26 cellular contexts compared by ENCODE assay signal in genomic region chr1:178976541-178976940, GRCh38. TPM values are rescaled to one million over a fixed set of nuclear protein-coding genes. Genes with fewer than 3 reads are reported as not detected.
DNase-seq lines count a peak whose midpoint lies in the region; ATAC-seq, FAIRE-seq and TF ChIP-seq lines count a peak whose summit lies in the region.
"Had no signal": no experiment of that assay in that cellular context is flagged by ENCODE, and none has a peak within 500 bp of the region (broad histone marks: within the 10 kb centered on the region; RNA-seq: fewer than 3 reads in every experiment).

No MANE protein-coding gene starts in this region.

- no peaks in the 10 kb centered on the region for H3K27me3 Mint-ChIP-seq in osteocyte (ENCODE audit: unreplicated experiment)

- no peak overlapping the region for H2AFZ ChIP-seq in HepG2 (ENCODE audit: low read length)

- H4K20me1 ChIP-seq in HepG2 (ENCODE audit: insufficient read depth, low read length), result no peaks in the 10 kb centered on the region
- H4K20me1 ChIP-seq: BLaER1 treated with 17β-estradiol and CSF1 and Interleukin-3, amounts not matched to agents 10 nM and 100 nM had no signal

- intact Hi-C loops in HepG2 (cut with micrococcal nuclease; ENCODE audit: unreplicated experiment), result no loop called here
- intact Hi-C loops in right lobe of liver (cut with DNase I), result no loop called here

- CTCF ChIA-PET in HepG2 (lab: Yijun Ruan, JAX; ENCODE audit: low intra/inter-chr PET ratio, low total read pairs), result no interaction called here

- peaks cover 34% of the 10 kb centered on the region for H3K9me3 Mint-ChIP-seq in osteocyte (ENCODE audit: unreplicated experiment)

- 0% methylated on average over 1 of the region's 2 CpGs for WGBS in HepG2 (ENCODE audit: low lambda C conversion rate)
- no CpG with 5 or more reads among the region's 2 CpGs for WGBS in right lobe of liver (ENCODE audit: insufficient coverage, low coverage, low lambda C conversion rate, missing lambda C conversion rate)

- H3K27me3 ChIP-seq in HepG2 (ENCODE audit: control insufficient read depth in 1 of 2, insufficient read depth in 2 of 2, low read length in 2 of 2) (no peaks in the 10 kb centered on the region), right lobe of liver (no peaks in the 10 kb centered on the region), SJCRH30 (no peaks in the 10 kb centered on the region)
- H3K27me3 ChIP-seq: BE2C; BLaER1 treated with 17β-estradiol and CSF1 and Interleukin-3, amounts not matched to agents 10 nM and 100 nM had no signal

- TF ChIP-seq EP300 in HepG2 (IDR thresholded peaks at IDR 0.05; ENCODE audit: low read depth in 2 of 2, low read length in 2 of 2), result no peak
- no peak for TF ChIP-seq EP300 in HepG2 (CRISPR knock-in tag; IDR thresholded peaks at IDR 0.05; ENCODE audit: borderline replicate concordance)

- POLR2A ChIA-PET in HepG2 (lab: Yijun Ruan, JAX), result no interaction called here

- H3K36me3 ChIP-seq in HepG2 (replicated peaks in 1 of 2; ENCODE audit: control insufficient read depth in 1 of 2, insufficient read depth in 2 of 2, low read length in 2 of 2), result no peaks in the 10 kb centered on the region
- H3K36me3 ChIP-seq in right lobe of liver, result no peaks in the 10 kb centered on the region
- H3K36me3 ChIP-seq in SJCRH30, result no peaks in the 10 kb centered on the region
- H3K36me3 ChIP-seq: BE2C; BLaER1 treated with 17β-estradiol and CSF1 and Interleukin-3, amounts not matched to agents 10 nM and 100 nM; HAP-1 had no signal

- H3K4me1 Mint-ChIP-seq in osteocyte (ENCODE audit: unreplicated experiment), result peaks cover 16% of the 10 kb centered on the region

- H3K4me1 ChIP-seq in HepG2 (ENCODE audit: insufficient read depth, low read length), result peaks cover 16% of the 10 kb centered on the region
- H3K4me1 ChIP-seq in right lobe of liver, result no peaks in the 10 kb centered on the region
- peaks cover 12% of the 10 kb centered on the region; the same call in 1 of the 2 replicates for H3K4me1 ChIP-seq in SJCRH30
- H3K4me1 ChIP-seq: A549, BE2C, HAP-1 had no signal

- H3K27ac ChIP-seq in HepG2 (ENCODE audit: extremely low read length, insufficient read depth, low read length) (no peak overlapping the region), right lobe of liver (no peak overlapping the region), SJCRH30 (no peak overlapping the region)
- H3K27ac ChIP-seq: A549; BLaER1 treated with 17β-estradiol and CSF1 and Interleukin-3, amounts not matched to agents 10 nM and 100 nM had no signal

- no peak for DNase-seq in HepG2 (ENCODE audit: low spot score)
- DNase-seq in right lobe of liver, result no peak
- DNase-seq in SJCRH30, result peak; percentile 13 to 17
- DNase-seq in osteocyte (ENCODE audit: extremely low spot score, unreplicated experiment), result peak; percentile 44
- DNase-seq in activated CD8-positive, alpha-beta memory T cell treated with anti-CD3 and anti-CD28 coated beads, Interleukin-2, amount 50 U/mL, for 48 hours, result no peak
- DNase-seq: 8988T; ACHN; AML-193; BE2C; CD4-positive, alpha-beta T cell; CD8-positive, alpha-beta memory T cell; DMS 273 treated with DMSO at 0.1 percent for 48 hours; DMS79; EL; GDM1; GOT3 had no signal

- H3K36me3 Mint-ChIP-seq in osteocyte (ENCODE audit: unreplicated experiment), result peaks cover 5% of the 10 kb centered on the region

- H3K27ac Mint-ChIP-seq in osteocyte (ENCODE audit: unreplicated experiment), result no peak overlapping the region
- H3K27ac Mint-ChIP-seq: CD4-positive, alpha-beta T cell; CD8-positive, alpha-beta memory T cell had no signal

- no peak for FAIRE-seq in HepG2 (lab: Jason Lieb, UNC)
- FAIRE-seq: A549, D721Med, GM12878, GM19239, H54 had no signal

- TF ChIP-seq CTCF in HepG2 (CRISPR knock-in tag; IDR thresholded peaks at IDR 0.05), result no peak
- TF ChIP-seq CTCF in right lobe of liver (IDR thresholded peaks at IDR 0.05), result no peak
- no peak for TF ChIP-seq CTCF in osteocyte (IDR thresholded peaks at IDR 0.05)

- no peak for TF ChIP-seq RAD21 in HepG2 (CRISPR knock-in tag; IDR thresholded peaks at IDR 0.05)

- H3K4me2 ChIP-seq in HepG2 (ENCODE audit: low read depth, low read length), result no peak overlapping the region
- H3K4me2 ChIP-seq: A549; BLaER1 treated with 17β-estradiol and CSF1 and Interleukin-3, amounts not matched to agents 10 nM and 100 nM had no signal

- H3K4me3 ChIP-seq in HepG2 (replicated peaks in 1 of 3; ENCODE audit: insufficient read depth in 1 of 3, low read depth in 2 of 3, low read length in 3 of 3), result no peak overlapping the region
- no peak overlapping the region for H3K4me3 ChIP-seq in right lobe of liver
- no peak overlapping the region for H3K4me3 ChIP-seq in SJCRH30
- H3K4me3 ChIP-seq: A549; BLaER1 treated with 17β-estradiol and CSF1 and Interleukin-3, amounts not matched to agents 10 nM and 100 nM; GM12878; HAP-1 had no signal

- H3K9me3 ChIP-seq in HepG2 (ENCODE audit: low read length), result peaks cover 21% of the 10 kb centered on the region
- H3K9me3 ChIP-seq in right lobe of liver, result no peaks in the 10 kb centered on the region
- H3K9me3 ChIP-seq in SJCRH30 (replicated peaks), result no peaks in the 10 kb centered on the region; the same call in 1 of the 2 replicates
- H3K9me3 ChIP-seq: BE2C, HAP-1 had no signal

- TF ChIP-seq POLR2A in HepG2 (IDR thresholded peaks at IDR 0.05; ENCODE audit: insufficient read depth in 1 of 2, low read depth in 2 of 2, low read length in 2 of 2), result no peak
- no peak for TF ChIP-seq POLR2A in right lobe of liver (IDR thresholded peaks at IDR 0.05)

- H3K4me3 Mint-ChIP-seq in osteocyte (ENCODE audit: unreplicated experiment), result no peak overlapping the region
- H3K4me3 Mint-ChIP-seq: CD14-positive monocyte; CD4-positive, alpha-beta T cell; CD8-positive, alpha-beta memory T cell had no signal

- ATAC-seq in HepG2, result peak; percentile 38; the same call in 1 of the 3 replicates
- ATAC-seq in right lobe of liver, result no peak
- no peak for ATAC-seq in HG02840 (IDR thresholded peaks at IDR 0.05; ENCODE audit: low FRiP score, unreplicated experiment)
- ATAC-seq in GM21576 (IDR thresholded peaks at IDR 0.05; ENCODE audit: unreplicated experiment), result no peak
- ATAC-seq: A549, GM12878 had no signal

- no TSS peak for BruUV-seq in HepG2 (replicated peaks; lab: Mats Ljungman, UMichigan)

- no peaks in the 10 kb centered on the region for H3K79me2 ChIP-seq in HepG2 (ENCODE audit: insufficient read depth, low read length)

- no peak overlapping the region for H3K9ac ChIP-seq in HepG2 (ENCODE audit: insufficient read depth, low read depth, low read length)
- H3K9ac ChIP-seq: BLaER1 treated with 17β-estradiol and CSF1 and Interleukin-3, amounts not matched to agents 10 nM and 100 nM had no signal

- in situ Hi-C loops in HepG2 (cut with HindIII; ENCODE audit: extremely low pct_ligation_motif_present, low pct_unique_long_range_greater_than_20kb), result no loop called here

TF ChIP-seq in HepG2, 621 proteins besides CTCF, POLR2A, EP300 and RAD21:
- TF ChIP-seq TFAP4 (IDR thresholded peaks at IDR 0.05; ENCODE audit: borderline replicate concordance, low read depth) (peak; percentile 42; the same call in 1 of the 2 replicates), ZNF777 (CRISPR knock-in tag; IDR thresholded peaks at IDR 0.05) (no peak)

RNA-seq across cellular contexts. Expression of gene FAM20B, which starts 49.2 kb away (rescaled TPM):
- total RNA-seq in HepG2 (2016; rRNA removed; fragmentation: Illumina TruSeq; extraction: Trizol) (26.9 and 34.3 TPM in 2 replicates), right lobe of liver (10 to 100 TPM; 14.7 to 19.6 (median 17.1) TPM), osteocyte (31.6 and 39.0 TPM in 2 replicates)
- total RNA-seq in HepG2 (2016; cell fraction: cytosol; rRNA removed; fragmentation: Illumina TruSeq; extraction: Trizol; ENCODE audit: low read depth), result 17.9 and 21.4 TPM in 2 replicates
- total RNA-seq in HepG2 (2016; cell fraction: insoluble cytoplasmic fraction; rRNA removed; fragmentation: Illumina TruSeq; extraction: Trizol), result 29.6 and 30.0 TPM in 2 replicates
- total RNA-seq in HepG2 (2016; cell fraction: membrane; rRNA removed; fragmentation: Illumina TruSeq; extraction: Trizol), result 27.6 and 35.5 TPM in 2 replicates
- 19.6 and 20.8 TPM in 2 replicates for total RNA-seq in HepG2 (2016; cell fraction: nucleus; rRNA removed; fragmentation: Illumina TruSeq; extraction: Trizol)
- polyA plus RNA-seq in HepG2 (2011; rRNA removed), result 13.4 and 13.8 TPM in 2 replicates
- polyA plus RNA-seq in HepG2 (2011; cell fraction: cytosol; rRNA removed), result 10.4 and 13.6 TPM in 2 replicates
- polyA plus RNA-seq in HepG2 (2011; cell fraction: nucleus; rRNA removed), result 4.9 and 6.1 TPM in 2 replicates
- 15.3 and 18.2 TPM in 2 replicates for polyA plus RNA-seq in HepG2 (2012)
- polyA plus RNA-seq in HepG2 (2016; cell fraction: cytosol; fragmentation: Illumina TruSeq; extraction: Trizol; ENCODE audit: low read depth), result 4.5 and 5.0 TPM in 2 replicates
- polyA plus RNA-seq in HepG2 (2016; cell fraction: insoluble cytoplasmic fraction; fragmentation: Illumina TruSeq; extraction: Trizol; ENCODE audit: low read depth), result 22.3 and 22.7 TPM in 2 replicates
- polyA plus RNA-seq in HepG2 (2016; cell fraction: membrane; fragmentation: Illumina TruSeq; extraction: Trizol; ENCODE audit: low read depth), result 15.3 and 16.4 TPM in 2 replicates
- polyA plus RNA-seq in HepG2 (2016; cell fraction: nucleus; fragmentation: Illumina TruSeq; extraction: Trizol; ENCODE audit: insufficient read depth, low read depth), result 19.1 and 20.1 TPM in 2 replicates
- polyA minus RNA-seq in HepG2 (2011; rRNA and poly(A)+ RNA removed; ENCODE audit: low replicate concordance), result 35.0 and 64.9 TPM in 2 replicates
- polyA minus RNA-seq in HepG2 (2011; cell fraction: cytosol; rRNA and poly(A)+ RNA removed), result 19.3 and 22.5 TPM in 2 replicates
- polyA minus RNA-seq in HepG2 (2011; cell fraction: nucleus; rRNA and poly(A)+ RNA removed), result 13.1 and 15.4 TPM in 2 replicates
- 33.6 and 35.1 TPM in 2 replicates for total RNA-seq in SJCRH30 (2014; rRNA removed; shearing (Covaris generic))

Comparison
In these comparisons a context has a peak if more than half of its experiments do, and no peak if none do; other contexts are left out.
1. DNase-seq: peak in SJCRH30 (2 of 2) and osteocyte (single experiment); none in HepG2 (single experiment), right lobe of liver (0 of 3) and activated CD8-positive, alpha-beta memory T cell treated with anti-CD3 and anti-CD28 coated beads, Interleukin-2, amount 50 U/mL, for 48 hours (single experiment).